1 cellular context compared by ENCODE assay signal in genomic region chr17:41335747-41336146, GRCh38.
TF ChIP-seq lines count a peak whose summit lies in the region.

No MANE protein-coding gene starts in this region.

TF ChIP-seq in K562, 482 proteins besides CTCF, POLR2A, EP300 and RAD21:
- TF ChIP-seq ZNF280A (IDR thresholded peaks at IDR 0.05; ENCODE audit: low read depth, partially characterized antibody) (no peak), GABPB1 (CRISPR knock-in tag; IDR thresholded peaks at IDR 0.05) (no peak), MIER1 (IDR thresholded peaks at IDR 0.05; ENCODE audit: low read depth) (no peak), NRF1 (conservative IDR thresholded peaks at IDR 0.05 in 1 of 2, IDR thresholded peaks at IDR 0.05 in 1 of 2) (peak; percentile 60 to 64)
